Comparison of ENCODE assay signal across 14 cellular contexts in the genomic region with DNA sequence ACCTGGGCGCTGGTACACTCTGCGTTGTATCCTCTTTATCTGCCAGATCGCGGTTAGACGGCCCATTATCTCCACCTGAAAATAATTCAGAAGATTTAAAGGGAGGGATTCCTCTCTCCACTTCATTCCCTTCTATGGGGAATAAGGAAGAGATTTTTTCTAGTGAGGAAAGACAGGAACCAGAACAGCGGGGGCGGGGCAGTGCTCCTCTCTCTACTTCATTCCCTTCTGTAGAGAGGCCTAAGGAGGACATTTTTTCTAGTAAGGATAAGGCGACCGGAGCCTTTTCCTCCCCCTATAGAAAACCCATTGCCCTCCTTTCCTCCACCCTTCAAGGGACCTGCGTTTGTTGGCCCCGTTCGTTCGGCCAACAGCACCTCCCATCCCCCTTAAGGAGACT. TPM values are rescaled to one million over a fixed set of nuclear protein-coding genes. Genes with fewer than 3 reads are reported as not detected.
"Had no signal": no experiment of that assay in that cellular context is flagged by ENCODE, and none has a peak within 500 bp of the region (broad histone marks: within the 10 kb centered on the region; RNA-seq: fewer than 3 reads in every experiment).

No MANE protein-coding gene starts in this region.

- H3K27me3 ChIP-seq: dorsolateral prefrontal cortex, right atrium auricular region, testis had no signal

- DNase-seq: activated CD4-positive, alpha-beta T cell treated with anti-CD3 and anti-CD28 coated beads, Interleukin-2, amount 50 U/mL, for 4 hours; activated effector memory CD4-positive, alpha-beta T cell treated with anti-CD3 and anti-CD28 coated beads, Interleukin-2, amount 50 U/mL, for 16 hours; activated T-cell treated with anti-CD3 and anti-CD28 coated beads, Interleukin-2, amount 50 U/mL, for 4 hours; amniotic stem cell; dorsolateral prefrontal cortex; mesendoderm; stimulated activated CD4-positive, alpha-beta T cell treated with anti-CD3 and anti-CD28 coated beads, Interleukin-4, amount 100 ng/mL, for 4 hours; stimulated activated naive CD8-positive, alpha-beta T cell treated with anti-CD3 and anti-CD28 coated beads, Interleukin-15, amount 100 ng/mL, for 72 hours; T-helper 17 cell had no signal

- H3K4me1 ChIP-seq: right atrium auricular region, testis had no signal

- H3K4me3 ChIP-seq: dorsolateral prefrontal cortex, right atrium auricular region, skin epidermis, testis had no signal

- ATAC-seq: T-helper 17 cell had no signal

- H3K36me3 ChIP-seq: right atrium auricular region had no signal

- H3K9me3 ChIP-seq: right atrium auricular region, testis had no signal

- H3K27ac ChIP-seq: right atrium auricular region, testis had no signal

RNA-seq across cellular contexts. Expression of gene LIPH, which starts 8.3 kb away (rescaled TPM):
- total RNA-seq: activated naive CD4-positive, alpha-beta T cell treated with anti-CD3 and anti-CD28 coated beads, Interleukin-2, amount 50 U/mL, for 72 hours; cerebellum had no signal
